ENCODE assay signal across 17 cellular contexts in the genomic region with DNA sequence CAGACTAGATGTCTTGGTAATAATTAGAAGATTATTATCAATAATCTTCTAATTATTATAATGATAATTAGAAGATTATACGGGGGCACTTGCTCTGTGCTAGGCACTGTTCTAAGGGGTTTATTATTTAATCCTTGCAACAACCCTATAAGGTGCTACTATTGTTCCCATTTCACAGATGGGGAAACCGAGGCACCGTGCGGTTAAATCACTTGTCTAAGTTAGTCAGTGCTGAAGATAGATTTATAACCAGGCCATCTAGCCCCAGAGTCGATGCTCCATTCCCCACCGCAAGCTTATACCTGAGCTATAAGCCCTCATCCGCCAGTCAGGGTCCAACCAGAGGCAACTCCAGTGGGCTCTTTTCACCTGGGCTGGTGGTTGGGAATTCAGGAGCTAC. TPM values are rescaled to one million over a fixed set of nuclear protein-coding genes. Genes with fewer than 3 reads are reported as not detected.
DNase-seq lines count a peak whose midpoint lies in the region; ATAC-seq, FAIRE-seq and TF ChIP-seq lines count a peak whose summit lies in the region.
"Had no signal": no experiment of that assay in that cellular context is flagged by ENCODE, and none has a peak within 500 bp of the region (broad histone marks: within the 10 kb centered on the region; RNA-seq: fewer than 3 reads in every experiment).

No MANE protein-coding gene starts in this region.

- DNase-seq in Calu3 (no peak), K562 (ENCODE audit: extremely low read depth in 1 of 4, low spot score in 3 of 4) (no peak), DMS79 (lab: John Stamatoyannopoulos, UW) (no peak)
- DNase-seq in activated CD8-positive, alpha-beta memory T cell treated with anti-CD3 and anti-CD28 coated beads for 24 hours, result no peak
- no peak for DNase-seq in activated naive CD8-positive, alpha-beta T cell treated with anti-CD3 and anti-CD28 coated beads for 36 hours
- DNase-seq: ACHN; CD4-positive, alpha-beta T cell; DMS153; GF-D8; HCEC 1CT had no signal

- H3K36me3 ChIP-seq in HEK293 (ENCODE audit: control insufficient read depth in 2 of 2, insufficient read depth in 1 of 2, low read length in 2 of 2) (no peaks in the 10 kb centered on the region; a peak in 1 of 3 replicates), K562 (ENCODE audit: control insufficient read depth, insufficient read depth, low read length) (no peaks in the 10 kb centered on the region)
- H3K36me3 ChIP-seq: BLaER1 treated with 17β-estradiol and CSF1 and Interleukin-3, amounts not matched to agents 10 nM and 100 nM had no signal

- ATAC-seq in K562, result no peak
- ATAC-seq in HG02759 (IDR thresholded peaks at IDR 0.05; ENCODE audit: unreplicated experiment), result no peak

- H3K9ac ChIP-seq in K562 (ENCODE audit: insufficient read depth in 1 of 2, low read depth in 2 of 2, low read length in 2 of 2), result no peak overlapping the region
- H3K9ac ChIP-seq: BLaER1 treated with 17β-estradiol and CSF1 and Interleukin-3, amounts not matched to agents 10 nM and 100 nM had no signal

- in situ Hi-C loops in K562 (cut with MboI), result no loop called here

- H4K20me1 ChIP-seq in K562 (replicated peaks; ENCODE audit: control insufficient read depth, insufficient read depth, low read length), result 0 out of 2 replicates have a peak, but pooled peaks cover 11% of the 10 kb centered on the region

- H3K9me3 Mint-ChIP-seq in Calu3 (ENCODE audit: low read depth, unreplicated experiment), result no peaks in the 10 kb centered on the region
- H3K9me3 Mint-ChIP-seq in activated naive CD8-positive, alpha-beta T cell treated with anti-CD3 and anti-CD28 coated beads for 36 hours, result no peaks in the 10 kb centered on the region
- H3K9me3 Mint-ChIP-seq: CD4-positive, alpha-beta T cell had no signal

- H3K4me3 ChIP-seq in HEK293 (ENCODE audit: low read depth, low read length) (no peak overlapping the region), K562 (no peak overlapping the region)
- H3K4me3 ChIP-seq: BLaER1 treated with 17β-estradiol and CSF1 and Interleukin-3, amounts not matched to agents 10 nM and 100 nM had no signal

- TF ChIP-seq CTCF in Calu3 (IDR thresholded peaks at IDR 0.05; ENCODE audit: unreplicated experiment), result no peak
- TF ChIP-seq CTCF in HEK293 (tag by site-specific recombination; IDR thresholded peaks at IDR 0.05), result no peak
- no peak for TF ChIP-seq CTCF in K562 (IDR thresholded peaks at IDR 0.05 in 2 of 3, conservative IDR thresholded peaks at IDR 0.05 in 1 of 3; ENCODE audit: insufficient read depth in 2 of 3, low read depth in 1 of 3, low read length in 3 of 3)

- H3K27me3 ChIP-seq in K562 (ENCODE audit: control insufficient read depth in 2 of 2, insufficient read depth in 2 of 2, low read length in 2 of 2) (peaks cover 32 to 46% of the 10 kb centered on the region in 2 experiments), layer of hippocampus (ENCODE audit: control insufficient read depth, insufficient read depth, low read length) (no peaks in the 10 kb centered on the region)

- no peak overlapping the region for H3K27ac ChIP-seq in HEK293 (ENCODE audit: extremely low read depth, low read depth, low read length)
- no peak overlapping the region for H3K27ac ChIP-seq in K562 (ENCODE audit: extremely low read depth, low read depth, low read length)
- H3K27ac ChIP-seq in layer of hippocampus (ENCODE audit: low read depth, low read length), result peak overlapping the region; percentile 89
- H3K27ac ChIP-seq: BLaER1 treated with 17β-estradiol and CSF1 and Interleukin-3, amounts not matched to agents 10 nM and 100 nM had no signal

- no TSS peak for BruUV-seq in Calu3 (replicated peaks; lab: Mats Ljungman, UMichigan)
- BruUV-seq in K562 (replicated peaks; lab: Mats Ljungman, UMichigan), result no TSS peak

- no peak overlapping the region for H3K4me2 ChIP-seq in K562 (ENCODE audit: insufficient read depth, low read length)
- H3K4me2 ChIP-seq: BLaER1 treated with 17β-estradiol and CSF1 and Interleukin-3, amounts not matched to agents 10 nM and 100 nM had no signal

- H3K9me1 ChIP-seq in K562 (ENCODE audit: control insufficient read depth, insufficient read depth, low read length), result no peaks in the 10 kb centered on the region

- TF ChIP-seq EP300 in K562 (IDR thresholded peaks at IDR 0.05; ENCODE audit: low read length), result no peak

- H3K4me1 ChIP-seq in HEK293 (ENCODE audit: control insufficient read depth, insufficient read depth, low read length) (peaks cover 5% of the 10 kb centered on the region; the same call in 1 of the 2 replicates), K562 (replicated peaks in 1 of 2; ENCODE audit: control insufficient read depth in 2 of 2, insufficient read depth in 2 of 2, low read length in 2 of 2) (peaks cover 0 to 8% of the 10 kb centered on the region in 2 experiments; a peak in 2 of 5 replicates)

- no peak for TF ChIP-seq POLR2A in K562 (conservative IDR thresholded peaks at IDR 0.05)

- no peak overlapping the region for H3K27ac Mint-ChIP-seq in Calu3 (ENCODE audit: unreplicated experiment)
- H3K27ac Mint-ChIP-seq in activated naive CD8-positive, alpha-beta T cell treated with anti-CD3 and anti-CD28 coated beads for 36 hours, result no peak overlapping the region
- H3K27ac Mint-ChIP-seq: CD4-positive, alpha-beta T cell had no signal

- CTCF ChIA-PET in Calu3 (lab: Charles Lee) (interaction anchor here (0.6 to 1.6 kb wide), 2 partner anchors 27 to 120 kb away, joined by 3 to 7 read pairs; no protein-coding TSS in a partner anchor), HEK293 (lab: Yijun Ruan, JAX) (interaction anchor here (1.6 to 2.6 kb wide), 4 partner anchors 28 to 122 kb away, joined by 3 to 13 read pairs (median 6); no protein-coding TSS in a partner anchor), K562 (lab: Yijun Ruan, JAX; ENCODE audit: low intra/inter-chr PET ratio) (no interaction called here)

- POLR2A ChIA-PET in HEK293 (lab: Yijun Ruan, JAX) (no interaction called here), K562 (lab: Yijun Ruan, JAX) (interaction anchor here (1.2 kb wide), 1 partner anchor 44 kb away, joined by 3 read pairs; no protein-coding TSS in a partner anchor)

- no peak for TF ChIP-seq RAD21 in K562 (CRISPR knock-in tag; conservative IDR thresholded peaks at IDR 0.05 in 1 of 2, IDR thresholded peaks at IDR 0.05 in 1 of 2)

- FAIRE-seq in K562 (lab: Jason Lieb, UNC), result no peak
- FAIRE-seq: D721Med had no signal

- H3K9me3 ChIP-seq in HEK293 (ENCODE audit: control insufficient read depth, insufficient read depth, low read depth, low read length), result no peaks in the 10 kb centered on the region
- no peaks in the 10 kb centered on the region for H3K9me3 ChIP-seq in K562 (replicated peaks; ENCODE audit: control insufficient read depth, insufficient read depth, low read depth, low read length)
- H3K9me3 ChIP-seq: BLaER1 treated with 17β-estradiol and CSF1 and Interleukin-3, amounts not matched to agents 10 nM and 100 nM had no signal

- H2AFZ ChIP-seq in K562 (ENCODE audit: low read depth, low read length), result no peak overlapping the region

- no peaks in the 10 kb centered on the region for H3K27me3 Mint-ChIP-seq in Calu3 (ENCODE audit: unreplicated experiment)
- H3K27me3 Mint-ChIP-seq in activated naive CD8-positive, alpha-beta T cell treated with anti-CD3 and anti-CD28 coated beads for 36 hours, result peaks cover 51% of the 10 kb centered on the region

- peaks cover 45% of the 10 kb centered on the region for H3K4me1 Mint-ChIP-seq in Calu3 (ENCODE audit: low read depth, unreplicated experiment)
- peaks cover 11% of the 10 kb centered on the region for H3K4me1 Mint-ChIP-seq in activated naive CD8-positive, alpha-beta T cell treated with anti-CD3 and anti-CD28 coated beads for 36 hours

- H3K79me2 ChIP-seq in K562 (ENCODE audit: control insufficient read depth, insufficient read depth, low read length), result no peaks in the 10 kb centered on the region

- H3K36me3 Mint-ChIP-seq in Calu3 (ENCODE audit: insufficient read depth, unreplicated experiment), result peaks cover 56% of the 10 kb centered on the region
- H3K36me3 Mint-ChIP-seq in activated naive CD8-positive, alpha-beta T cell treated with anti-CD3 and anti-CD28 coated beads for 36 hours, result no peaks in the 10 kb centered on the region

- 20% methylated on average over 7 of the region's 7 CpGs for WGBS in K562 (ENCODE audit: insufficient coverage, low coverage, missing lambda C conversion rate)

- H3K4me3 Mint-ChIP-seq in Calu3 (ENCODE audit: low read depth, unreplicated experiment), result peak overlapping the region; percentile 84
- H3K4me3 Mint-ChIP-seq in activated naive CD8-positive, alpha-beta T cell treated with anti-CD3 and anti-CD28 coated beads for 36 hours, result no peak overlapping the region
- H3K4me3 Mint-ChIP-seq: CD4-positive, alpha-beta T cell had no signal

- intact Hi-C loops in Calu3 (cut with micrococcal nuclease; ENCODE audit: unreplicated experiment) (no loop called here), K562 (cut with micrococcal nuclease) (no loop called here)

RNA-seq across cellular contexts. Expression of gene ACP7, which starts 2.0 kb away (rescaled TPM):
- total RNA-seq in Calu3 (2022), result 6.6 and 9.5 TPM in 2 replicates
- not detected in 2 replicates for total RNA-seq in K562 (2011; cell fraction: chromatin; rRNA removed; ENCODE audit: low replicate concordance)
- total RNA-seq in K562 (2011; cell fraction: nucleolus; rRNA removed), result not detected in 2 replicates
- total RNA-seq in K562 (2011; cell fraction: nucleoplasm; rRNA removed), result not detected in 2 replicates
- not detected in 2 replicates for total RNA-seq in K562 (2014; rRNA removed)
- not detected in 2 replicates for total RNA-seq in K562 (2014; rRNA removed; fragmentation: Illumina TruSeq; extraction: Trizol)
- total RNA-seq in K562 (2015; rRNA removed; fragmentation: Illumina TruSeq; extraction: Trizol), result not detected in 2 replicates
- not detected in 2 replicates for total RNA-seq in K562 (2021)
- not detected in 2 replicates for polyA plus RNA-seq in K562 (2011; rRNA removed)
- not detected in 2 replicates for polyA plus RNA-seq in K562 (2011; cell fraction: cytosol; rRNA removed)
- polyA plus RNA-seq in K562 (2011; cell fraction: nucleus; rRNA removed), result not detected in 2 replicates
- polyA plus RNA-seq in K562 (2012), result not detected in 2 replicates
- not detected in 2 replicates for polyA plus RNA-seq in K562 (2014; fragmentation: Illumina TruSeq; extraction: Trizol)
- not detected for polyA plus RNA-seq in K562 (2014; fragmentation: Nextera tagmentation; extraction: Ambion mirVana)
- not detected in 2 replicates for polyA plus RNA-seq in K562 (2014; rRNA removed)
- polyA minus RNA-seq in K562 (2011; rRNA and poly(A)+ RNA removed), result not detected in 2 replicates
- not detected in 2 replicates for polyA minus RNA-seq in K562 (2011; cell fraction: cytosol; rRNA and poly(A)+ RNA removed)
- polyA minus RNA-seq in K562 (2011; cell fraction: nucleus; rRNA and poly(A)+ RNA removed), result not detected in 2 replicates
- not detected for total RNA-seq in activated naive CD8-positive, alpha-beta T cell treated with anti-CD3 and anti-CD28 coated beads for 36 hours
- total RNA-seq: CD4-positive, alpha-beta T cell; H4; HT-29 had no signal

RNA-seq across cellular contexts. Expression of gene PAK4, which starts 43.4 kb away (rescaled TPM):
- total RNA-seq in Calu3 (2022) (75.7 and 89.2 TPM in 2 replicates), K562 (2014; rRNA removed) (5.8 and 9.2 TPM in 2 replicates), K562 (2014; rRNA removed; fragmentation: Illumina TruSeq; extraction: Trizol) (1.6 and 2.6 TPM in 2 replicates), K562 (2015; rRNA removed; fragmentation: Illumina TruSeq; extraction: Trizol) (5.4 and 6.3 TPM in 2 replicates), K562 (2021) (33.1 and 33.5 TPM in 2 replicates)
- 16.9 and 47.2 TPM in 2 replicates for total RNA-seq in K562 (2011; cell fraction: chromatin; rRNA removed; ENCODE audit: low replicate concordance)
- total RNA-seq in K562 (2011; cell fraction: nucleolus; rRNA removed), result 23.7 and 25.8 TPM in 2 replicates
- total RNA-seq in K562 (2011; cell fraction: nucleoplasm; rRNA removed), result 17.7 and 19.4 TPM in 2 replicates
- polyA plus RNA-seq in K562 (2011; rRNA removed) (6.0 and 12.1 TPM in 2 replicates), K562 (2014; fragmentation: Illumina TruSeq; extraction: Trizol) (10.6 and 22.2 TPM in 2 replicates), K562 (2014; fragmentation: Nextera tagmentation; extraction: Ambion mirVana) (under 1 TPM; 0.21 to 0.46 TPM), K562 (2014; rRNA removed) (11.5 and 14.4 TPM in 2 replicates)
- polyA plus RNA-seq in K562 (2011; cell fraction: cytosol; rRNA removed), result 12.2 and 23.6 TPM in 2 replicates
- 16.7 and 23.1 TPM in 2 replicates for polyA plus RNA-seq in K562 (2011; cell fraction: nucleus; rRNA removed)
- 25.3 and 28.8 TPM in 2 replicates for polyA plus RNA-seq in K562 (2012)
- polyA minus RNA-seq in K562 (2011; rRNA and poly(A)+ RNA removed), result 4.8 and 6.7 TPM in 2 replicates
- polyA minus RNA-seq in K562 (2011; cell fraction: cytosol; rRNA and poly(A)+ RNA removed), result 13.6 and 24.9 TPM in 2 replicates
- polyA minus RNA-seq in K562 (2011; cell fraction: nucleus; rRNA and poly(A)+ RNA removed), result 6.2 and 7.1 TPM in 2 replicates
- total RNA-seq in activated naive CD8-positive, alpha-beta T cell treated with anti-CD3 and anti-CD28 coated beads for 36 hours, result 10 to 100 TPM; 13.2 to 16.2 TPM

RNA-seq across cellular contexts. Expression of gene FBXO27, which starts 49.8 kb away (rescaled TPM):
- total RNA-seq in Calu3 (2022) (9.6 and 14.6 TPM in 2 replicates), K562 (2014; rRNA removed) (3.7 and 9.0 TPM in 2 replicates), K562 (2014; rRNA removed; fragmentation: Illumina TruSeq; extraction: Trizol) (3.9 and 5.9 TPM in 2 replicates), K562 (2015; rRNA removed; fragmentation: Illumina TruSeq; extraction: Trizol) (5.0 and 5.6 TPM in 2 replicates), K562 (2021) (8.0 and 8.9 TPM in 2 replicates)
- total RNA-seq in K562 (2011; cell fraction: chromatin; rRNA removed; ENCODE audit: low replicate concordance), result 2.8 and 7.1 TPM in 2 replicates
- 5.2 and 5.3 TPM in 2 replicates for total RNA-seq in K562 (2011; cell fraction: nucleolus; rRNA removed)
- total RNA-seq in K562 (2011; cell fraction: nucleoplasm; rRNA removed), result 1.9 and 6.1 TPM in 2 replicates
- polyA plus RNA-seq in K562 (2011; rRNA removed) (6.3 and 12.6 TPM in 2 replicates), K562 (2014; fragmentation: Illumina TruSeq; extraction: Trizol) (5.8 and 11.0 TPM in 2 replicates), K562 (2014; fragmentation: Nextera tagmentation; extraction: Ambion mirVana) (1 to 10 TPM; 1.8 to 2.6 TPM), K562 (2014; rRNA removed) (6.3 and 7.9 TPM in 2 replicates)
- 16.7 and 23.5 TPM in 2 replicates for polyA plus RNA-seq in K562 (2011; cell fraction: cytosol; rRNA removed)
- 5.5 and 8.1 TPM in 2 replicates for polyA plus RNA-seq in K562 (2011; cell fraction: nucleus; rRNA removed)
- polyA plus RNA-seq in K562 (2012), result 3.7 and 6.1 TPM in 2 replicates
- 7.2 and 12.8 TPM in 2 replicates for polyA minus RNA-seq in K562 (2011; rRNA and poly(A)+ RNA removed)
- polyA minus RNA-seq in K562 (2011; cell fraction: cytosol; rRNA and poly(A)+ RNA removed), result 5.6 and 7.3 TPM in 2 replicates
- 2.0 and 2.2 TPM in 2 replicates for polyA minus RNA-seq in K562 (2011; cell fraction: nucleus; rRNA and poly(A)+ RNA removed)
- total RNA-seq in activated naive CD8-positive, alpha-beta T cell treated with anti-CD3 and anti-CD28 coated beads for 36 hours, result 1 to 10 TPM; 1.3 to 1.7 TPM
- total RNA-seq: HT-29 had no signal
